In genomic region chr1:92066321-92066720, GRCh38 we compare ENCODE assay signal across 22 cellular contexts. TPM values are rescaled to one million over a fixed set of nuclear protein-coding genes. Genes with fewer than 3 reads are reported as not detected.
DNase-seq lines count a peak whose midpoint lies in the region; ATAC-seq and TF ChIP-seq lines count a peak whose summit lies in the region.
"Had no signal": no experiment of that assay in that cellular context is flagged by ENCODE, and none has a peak within 500 bp of the region (broad histone marks: within the 10 kb centered on the region; RNA-seq: fewer than 3 reads in every experiment).

No MANE protein-coding gene starts in this region.

- H3K18ac ChIP-seq in neuronal stem cell (ENCODE audit: low read length) = no peak overlapping the region

- H2AFZ ChIP-seq in PC-3 (ENCODE audit: low read length) = no peak overlapping the region
- H2AFZ ChIP-seq in neuronal stem cell (ENCODE audit: low read length) = peak overlapping the region; percentile 1
- H2AFZ ChIP-seq: GM23248 had no signal

- WGBS in neuronal stem cell (ENCODE audit: extremely low coverage in 2 of 2, insufficient read length in 2 of 2, insufficient replicate concordance in 1 of 2), 2 donors = no CpG with 5 or more reads among the region's 8 CpGs

- CTCF ChIA-PET in PC-3 (lab: Charles Lee) = no interaction called here

- no peak overlapping the region for H3K23ac ChIP-seq in neuronal stem cell (ENCODE audit: low read depth, low read length, poor library complexity)

- H3K9me2 ChIP-seq in PC-3 (replicated peaks; ENCODE audit: low read length) = no peaks in the 10 kb centered on the region

- TF ChIP-seq CTCF in PC-3 (conservative IDR thresholded peaks at IDR 0.05; ENCODE audit: low read depth, low read length) (no peak), left ventricle myocardium inferior (IDR thresholded peaks at IDR 0.05; ENCODE audit: borderline replicate concordance) (no peak)

- POLR2A ChIA-PET in PC-3 (lab: Charles Lee; ENCODE audit: unreplicated experiment) = no interaction called here

- BruUV-seq in PC-3 (replicated peaks; lab: Mats Ljungman, UMichigan) = no TSS peak

- no peak overlapping the region for H2BK120ac ChIP-seq in neuronal stem cell (ENCODE audit: low read depth, low read length)

- H2BK5ac ChIP-seq in neuronal stem cell (ENCODE audit: low read length) = no peak overlapping the region

- H4K20me1 ChIP-seq in PC-3 (ENCODE audit: low read length) = no peaks in the 10 kb centered on the region

- H3K9ac ChIP-seq in PC-3 (ENCODE audit: low read length) (no peak overlapping the region), neuronal stem cell (ENCODE audit: low read depth, low read length, poor library complexity) (no peak overlapping the region)
- H3K9ac ChIP-seq: GM23248 had no signal

- H3F3A ChIP-seq in PC-3 (ENCODE audit: low read length, unreplicated experiment) = no peaks in the 10 kb centered on the region

- no peak overlapping the region for H3K4me3 ChIP-seq in PC-3 (ENCODE audit: low read length)
- no peak overlapping the region for H3K4me3 ChIP-seq in neuronal stem cell (ENCODE audit: low read length in 2 of 2)
- H3K4me3 ChIP-seq in left ventricle myocardium inferior = no peak overlapping the region
- H3K4me3 ChIP-seq: A549, GM12878, GM23248 had no signal

- no peak overlapping the region for H2AK5ac ChIP-seq in neuronal stem cell (ENCODE audit: low read depth, low read length)

- H3K9me3 ChIP-seq in PC-3 (ENCODE audit: low read length) (no peaks in the 10 kb centered on the region), neuronal stem cell (replicated peaks in 1 of 2; ENCODE audit: control insufficient read depth in 2 of 2, insufficient read depth in 1 of 2, low read depth in 1 of 2, low read length in 2 of 2) (no peaks in the 10 kb centered on the region), left ventricle myocardium inferior (replicated peaks) (no peaks in the 10 kb centered on the region)
- H3K9me3 ChIP-seq: A549 had no signal

- H3K27me3 ChIP-seq in PC-3 (ENCODE audit: low read length) = no peaks in the 10 kb centered on the region
- H3K27me3 ChIP-seq in neuronal stem cell (ENCODE audit: control insufficient read depth in 3 of 3, insufficient read depth in 3 of 3, low read depth in 1 of 3, low read length in 3 of 3) = no peaks in the 10 kb centered on the region
- no peaks in the 10 kb centered on the region for H3K27me3 ChIP-seq in left ventricle myocardium inferior (ENCODE audit: low read depth)

- H3K4me2 ChIP-seq in PC-3 (ENCODE audit: low read length) = no peak overlapping the region
- H3K4me2 ChIP-seq in neuronal stem cell (ENCODE audit: insufficient read depth, low read length, poor library complexity, severe bottlenecking) = no peak overlapping the region
- H3K4me2 ChIP-seq: A549 had no signal

- no peaks in the 10 kb centered on the region for H3K79me2 ChIP-seq in PC-3 (ENCODE audit: low read length)

- intact Hi-C loops in PC-3 (cut with micrococcal nuclease) = no loop called here
- intact Hi-C loops in left ventricle myocardium inferior (cut with micrococcal nuclease) = no loop called here

- no peaks in the 10 kb centered on the region for H3K79me1 ChIP-seq in neuronal stem cell (ENCODE audit: low read depth, low read length)

- peak; percentile 32 for DNase-seq in DMS53 (lab: John Stamatoyannopoulos, UW)
- no peak for DNase-seq in DMS53 treated with DMSO at 0.1 percent for 48 hours (lab: John Stamatoyannopoulos, UW; ENCODE audit: unreplicated experiment)
- DNase-seq in PC-3 = peak; percentile 18
- no peak for DNase-seq in neuronal stem cell (ENCODE audit: low spot score)
- DNase-seq in left ventricle myocardium inferior = no peak
- DNase-seq in cortex of kidney (lab: John Stamatoyannopoulos, UW) = no peak
- DNase-seq: AML-193; CD4-positive, alpha-beta memory T cell; DMS153; DND-41; EL; GM23248; H7; HFFc6 had no signal

- no peak overlapping the region for H2BK12ac ChIP-seq in neuronal stem cell (ENCODE audit: low read length)

- no peak overlapping the region for H2BK15ac ChIP-seq in neuronal stem cell (ENCODE audit: low read length)

- H4K91ac ChIP-seq in neuronal stem cell (ENCODE audit: low read depth, low read length, poor library complexity) = no peak overlapping the region

- no peak overlapping the region for H3K14ac ChIP-seq in neuronal stem cell (ENCODE audit: low read length)

- H4K8ac ChIP-seq in neuronal stem cell (ENCODE audit: low read depth, low read length) = no peak overlapping the region

- H3K36me3 ChIP-seq in PC-3 (ENCODE audit: low read depth, low read length) (no peaks in the 10 kb centered on the region), neuronal stem cell (replicated peaks in 1 of 2; ENCODE audit: control insufficient read depth in 2 of 2, insufficient read depth in 2 of 2, low read length in 2 of 2) (no peaks in the 10 kb centered on the region), left ventricle myocardium inferior (no peaks in the 10 kb centered on the region)

- no peak for ATAC-seq in PC-3
- no peak for ATAC-seq in GM21825 (IDR thresholded peaks at IDR 0.05; ENCODE audit: unreplicated experiment)
- ATAC-seq: A549, GM12878, HCT116 had no signal

- no peak overlapping the region for H3K4ac ChIP-seq in neuronal stem cell (ENCODE audit: low read length)

- H3K27ac ChIP-seq in PC-3 (ENCODE audit: low read length) = no peak overlapping the region
- no peak overlapping the region for H3K27ac ChIP-seq in neuronal stem cell (replicated peaks; ENCODE audit: low read length)
- no peak overlapping the region for H3K27ac ChIP-seq in left ventricle myocardium inferior (replicated peaks)
- H3K27ac ChIP-seq: 22Rv1, A549, GM23248, HL-60 had no signal

- H3K4me1 ChIP-seq in PC-3 (ENCODE audit: insufficient read depth, low read length) = no peaks in the 10 kb centered on the region
- no peaks in the 10 kb centered on the region for H3K4me1 ChIP-seq in neuronal stem cell (ENCODE audit: control insufficient read depth in 2 of 2, insufficient read depth in 1 of 2, low read depth in 1 of 2, low read length in 2 of 2)
- H3K4me1 ChIP-seq in left ventricle myocardium inferior = no peaks in the 10 kb centered on the region
- H3K4me1 ChIP-seq: A549 had no signal

RNA-seq across cellular contexts. Expression of gene SETSIP, which starts 8.9 kb away (rescaled TPM):
- total RNA-seq in PC-3 (2014; rRNA removed) (0.91 TPM in 1 of 2 replicates, not detected in the other), left ventricle myocardium inferior (not detected)
- 0.40 TPM for polyA plus RNA-seq in neuronal stem cell (2013, experiment 1 of 2)
- polyA plus RNA-seq in neuronal stem cell (2013, experiment 2 of 2) = 0.33 TPM
- total RNA-seq: CD4-positive, alpha-beta memory T cell; GM23248; H7; HFFc6 had no signal
- polyA plus RNA-seq: BJ; CD14-positive monocyte; CD4-positive, alpha-beta memory T cell; GM23248 had no signal

RNA-seq across cellular contexts. Expression of gene BTBD8, which starts 13.8 kb away (rescaled TPM):
- 2.1 and 3.9 TPM in 2 replicates for total RNA-seq in PC-3 (2014; rRNA removed)
- 2.7 TPM for polyA plus RNA-seq in neuronal stem cell (2013, experiment 1 of 2)
- 2.9 TPM for polyA plus RNA-seq in neuronal stem cell (2013, experiment 2 of 2)
- total RNA-seq in left ventricle myocardium inferior = 4.0 TPM

RNA-seq across cellular contexts. Expression of gene EPHX4, which starts 36.5 kb away (rescaled TPM):
- total RNA-seq in PC-3 (2014; rRNA removed) = 5.9 and 8.4 TPM in 2 replicates
- 0.46 TPM for polyA plus RNA-seq in neuronal stem cell (2013, experiment 1 of 2)
- 0.48 TPM for polyA plus RNA-seq in neuronal stem cell (2013, experiment 2 of 2)
- total RNA-seq in left ventricle myocardium inferior = 0.19 TPM
- total RNA-seq: GM12878, GM23248 had no signal
- polyA plus RNA-seq: BJ, CD14-positive monocyte, GM12878, GM23248 had no signal

Comparison
In these comparisons a context has a peak if more than half of its experiments do, and no peak if none do; other contexts are left out.
1. DNase-seq: peak in DMS53 (single experiment) and PC-3 (single experiment); none in DMS53 treated with DMSO at 0.1 percent for 48 hours (single experiment), neuronal stem cell (single experiment), left ventricle myocardium inferior (single experiment) and cortex of kidney (single experiment).